In the genomic region with DNA sequence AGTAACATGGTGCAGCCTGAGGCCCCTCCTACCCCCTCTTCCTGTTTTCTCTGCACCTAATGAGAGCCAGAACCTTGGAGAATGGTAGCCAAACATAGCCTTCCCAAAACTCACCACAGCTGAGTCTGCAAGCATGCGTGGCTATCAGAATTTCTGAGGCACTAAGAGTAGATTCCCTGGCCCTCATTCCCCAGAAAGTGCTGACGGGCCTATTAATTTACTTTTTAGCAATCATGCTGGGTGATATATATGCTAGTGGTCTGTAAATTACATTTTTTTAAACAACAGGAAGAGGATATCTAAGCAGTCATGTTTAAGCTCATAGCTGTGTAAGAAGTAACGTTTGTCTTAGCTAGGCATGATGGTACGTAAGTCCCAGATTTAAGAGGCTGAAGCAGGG, we compare ENCODE assay signal across 19 cellular contexts.
"Had no signal": no experiment of that assay in that cellular context is flagged by ENCODE, and none has a peak within 500 bp of the region (broad histone marks: within the 10 kb centered on the region; RNA-seq: fewer than 3 reads in every experiment).

No MANE protein-coding gene starts in this region.

- DNase-seq: activated CD4-positive, alpha-beta memory T cell treated with anti-CD3 and anti-CD28 coated beads, Interleukin-2, amount 10 ng/mL, durations not matched to agents 7 days and 5 days; activated naive CD4-positive, alpha-beta T cell treated with anti-CD3 and anti-CD28 coated beads, Interleukin-2, amount 50 U/mL, for 16 hours; amygdala; brain microvascular endothelial cell; cerebellar nuclear complex; effector memory CD8-positive, alpha-beta T cell; left ventricle myocardium superior; nucleus accumbens; right cardiac atrium; T-helper 2 cell; tibial artery; uterus had no signal

- H3K4me3 Mint-ChIP-seq: activated CD4-positive, alpha-beta memory T cell treated with anti-CD3 and anti-CD28 coated beads, Interleukin-2, amount 10 ng/mL, durations not matched to agents 7 days and 5 days; dendritic cell treated with granulocyte-macrophage colony-stimulating factor and Interleukin-4, amounts not matched to agents 40 ng/mL and 50 ng/mL, for 4 days; effector memory CD8-positive, alpha-beta T cell; stimulated activated memory B cell treated with anti-CD40 and anti-IgM and Interleukin-4, amounts not matched to agents 10 μg/mL and 1 μg/mL and 100 μg/mL, for 72 hours had no signal

- H3K4me3 ChIP-seq: hepatocyte, smooth muscle cell, tibial artery, uterus had no signal

- H3K4me2 ChIP-seq: hepatocyte, smooth muscle cell had no signal

- H3K36me3 ChIP-seq: uterus had no signal

- H3K79me2 ChIP-seq: hepatocyte had no signal

- ATAC-seq: activated CD4-positive, CD25-positive, alpha-beta regulatory T cell treated with anti-CD3 and anti-CD28 coated beads, Interleukin-2, amount 50 U/mL, for 24 hours; effector memory CD8-positive, alpha-beta T cell; left ventricle myocardium superior; stimulated activated memory B cell treated with anti-CD40 and anti-IgM and Interleukin-4, amounts not matched to agents 10 μg/mL and 1 μg/mL and 100 μg/mL, for 72 hours had no signal

- H2AFZ ChIP-seq: hepatocyte had no signal

- H3K4me1 ChIP-seq: tibial artery, uterus had no signal

- H3K27ac ChIP-seq: brain microvascular endothelial cell, epithelial cell of prostate, hepatocyte, tibial artery, uterus had no signal

- H3K27ac Mint-ChIP-seq: activated CD4-positive, alpha-beta memory T cell treated with anti-CD3 and anti-CD28 coated beads, Interleukin-2, amount 10 ng/mL, durations not matched to agents 7 days and 5 days; activated T-helper 2 cell treated with anti-CD3 and anti-CD28 coated beads, Interferon-gamma antibody, Interleukin-2, Interleukin-4, amounts not matched to agents 10 μg/mL and 5 μg/mL and 100 μg/mL, durations not matched to agents 14 hours and 24 hours and 36 hours; dendritic cell treated with granulocyte-macrophage colony-stimulating factor and Interleukin-4, amounts not matched to agents 40 ng/mL and 50 ng/mL, for 4 days; stimulated activated memory B cell treated with anti-CD40 and anti-IgM and Interleukin-4, amounts not matched to agents 10 μg/mL and 1 μg/mL and 100 μg/mL, for 72 hours had no signal

- H3K27me3 ChIP-seq: brain microvascular endothelial cell, hepatocyte, tibial artery, uterus had no signal

- H3K9me3 Mint-ChIP-seq: activated CD4-positive, alpha-beta memory T cell treated with anti-CD3 and anti-CD28 coated beads, Interleukin-2, amount 10 ng/mL, durations not matched to agents 7 days and 5 days; activated T-helper 2 cell treated with anti-CD3 and anti-CD28 coated beads, Interferon-gamma antibody, Interleukin-2, Interleukin-4, amounts not matched to agents 10 μg/mL and 5 μg/mL and 100 μg/mL, durations not matched to agents 14 hours and 24 hours and 36 hours; dendritic cell treated with granulocyte-macrophage colony-stimulating factor and Interleukin-4, amounts not matched to agents 40 ng/mL and 50 ng/mL, for 4 days; effector memory CD8-positive, alpha-beta T cell; stimulated activated memory B cell treated with anti-CD40 and anti-IgM and Interleukin-4, amounts not matched to agents 10 μg/mL and 1 μg/mL and 100 μg/mL, for 72 hours had no signal

- H3K9me3 ChIP-seq: tibial artery, uterus had no signal

- H3K27me3 Mint-ChIP-seq: activated CD4-positive, alpha-beta memory T cell treated with anti-CD3 and anti-CD28 coated beads, Interleukin-2, amount 10 ng/mL, durations not matched to agents 7 days and 5 days; dendritic cell treated with granulocyte-macrophage colony-stimulating factor and Interleukin-4, amounts not matched to agents 40 ng/mL and 50 ng/mL, for 4 days; effector memory CD8-positive, alpha-beta T cell; stimulated activated memory B cell treated with anti-CD40 and anti-IgM and Interleukin-4, amounts not matched to agents 10 μg/mL and 1 μg/mL and 100 μg/mL, for 72 hours had no signal

- H3K4me1 Mint-ChIP-seq: activated CD4-positive, alpha-beta memory T cell treated with anti-CD3 and anti-CD28 coated beads, Interleukin-2, amount 10 ng/mL, durations not matched to agents 7 days and 5 days; stimulated activated memory B cell treated with anti-CD40 and anti-IgM and Interleukin-4, amounts not matched to agents 10 μg/mL and 1 μg/mL and 100 μg/mL, for 72 hours had no signal
